In genomic region chr2:206080927-206081326, GRCh38 we compare ENCODE assay signal across 1 cellular context.
TF ChIP-seq lines count a peak whose summit lies in the region.

No MANE protein-coding gene starts in this region.

TF ChIP-seq in GM12878, 131 proteins besides CTCF, POLR2A, EP300 and RAD21 (continued from another document):
- TF ChIP-seq, protein P1, sequence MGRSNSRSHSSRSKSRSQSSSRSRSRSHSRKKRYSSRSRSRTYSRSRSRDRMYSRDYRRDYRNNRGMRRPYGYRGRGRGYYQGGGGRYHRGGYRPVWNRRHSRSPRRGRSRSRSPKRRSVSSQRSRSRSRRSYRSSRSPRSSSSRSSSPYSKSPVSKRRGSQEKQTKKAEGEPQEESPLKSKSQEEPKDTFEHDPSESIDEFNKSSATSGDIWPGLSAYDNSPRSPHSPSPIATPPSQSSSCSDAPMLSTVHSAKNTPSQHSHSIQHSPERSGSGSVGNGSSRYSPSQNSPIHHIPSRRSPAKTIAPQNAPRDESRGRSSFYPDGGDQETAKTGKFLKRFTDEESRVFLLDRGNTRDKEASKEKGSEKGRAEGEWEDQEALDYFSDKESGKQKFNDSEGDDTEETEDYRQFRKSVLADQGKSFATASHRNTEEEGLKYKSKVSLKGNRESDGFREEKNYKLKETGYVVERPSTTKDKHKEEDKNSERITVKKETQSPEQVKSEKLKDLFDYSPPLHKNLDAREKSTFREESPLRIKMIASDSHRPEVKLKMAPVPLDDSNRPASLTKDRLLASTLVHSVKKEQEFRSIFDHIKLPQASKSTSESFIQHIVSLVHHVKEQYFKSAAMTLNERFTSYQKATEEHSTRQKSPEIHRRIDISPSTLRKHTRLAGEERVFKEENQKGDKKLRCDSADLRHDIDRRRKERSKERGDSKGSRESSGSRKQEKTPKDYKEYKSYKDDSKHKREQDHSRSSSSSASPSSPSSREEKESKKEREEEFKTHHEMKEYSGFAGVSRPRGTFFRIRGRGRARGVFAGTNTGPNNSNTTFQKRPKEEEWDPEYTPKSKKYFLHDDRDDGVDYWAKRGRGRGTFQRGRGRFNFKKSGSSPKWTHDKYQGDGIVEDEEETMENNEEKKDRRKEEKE (IDR thresholded peaks at IDR 0.05), result no peak
